ENCODE assay signal across 17 cellular contexts in genomic region chr2:86031606-86032005, GRCh38.
"Had no signal": no experiment of that assay in that cellular context is flagged by ENCODE, and none has a peak within 500 bp of the region (broad histone marks: within the 10 kb centered on the region; RNA-seq: fewer than 3 reads in every experiment).

No MANE protein-coding gene starts in this region.

- ATAC-seq: activated CD8-positive, alpha-beta T cell treated with anti-CD3 and anti-CD28 coated beads, Interleukin-2, amount 10 ng/mL, durations not matched to agents 7 days and 5 days; body of pancreas; left colon; lower lobe of right lung; pancreas had no signal

- FAIRE-seq: colon, islet of Langerhans, pancreas had no signal

- H3K9me3 ChIP-seq: body of pancreas, esophagus muscularis mucosa, lower lobe of right lung, pancreas, suprapubic skin, upper lobe of left lung had no signal

- H3K27me3 ChIP-seq: body of pancreas, esophagus muscularis mucosa, pancreas, suprapubic skin, upper lobe of left lung had no signal

- H3K27ac ChIP-seq: body of pancreas, esophagus muscularis mucosa, lower lobe of right lung, pancreas, suprapubic skin, upper lobe of left lung, WERI-Rb-1 had no signal

- H3K9me3 Mint-ChIP-seq: mesothelial cell of epicardium; T-helper 1 cell treated with Interleukin-12 subunit alpha and Interleukin-12 subunit beta and Interleukin-4 antibody, amounts not matched to agents 30 μg/mL and 1 μg/mL, for 36 hours had no signal

- H3K4me3 ChIP-seq: body of pancreas, esophagus muscularis mucosa, lower lobe of right lung, pancreas, suprapubic skin, upper lobe of left lung had no signal

- DNase-seq: activated CD8-positive, alpha-beta T cell treated with anti-CD3 and anti-CD28 coated beads, Interleukin-2, amount 10 ng/mL, durations not matched to agents 7 days and 5 days; activated naive CD4-positive, alpha-beta T cell; body of pancreas; caudate nucleus; lower lobe of right lung; stimulated activated CD4-positive, alpha-beta T cell treated with anti-CD3 and anti-CD28 coated beads, Interleukin-2, amount 100 ng/mL, for 48 hours; stimulated activated naive CD4-positive, alpha-beta T cell; WERI-Rb-1 had no signal

- H3K4me3 Mint-ChIP-seq: activated CD8-positive, alpha-beta T cell treated with anti-CD3 and anti-CD28 coated beads, Interleukin-2, amount 10 ng/mL, durations not matched to agents 7 days and 5 days; mesothelial cell of epicardium; T-helper 1 cell treated with Interleukin-12 subunit alpha and Interleukin-12 subunit beta and Interleukin-4 antibody, amounts not matched to agents 30 μg/mL and 1 μg/mL, for 36 hours had no signal

- H3K27ac Mint-ChIP-seq: mesothelial cell of epicardium had no signal
